Comparison of ENCODE assay signal across 19 cellular contexts in the genomic region with DNA sequence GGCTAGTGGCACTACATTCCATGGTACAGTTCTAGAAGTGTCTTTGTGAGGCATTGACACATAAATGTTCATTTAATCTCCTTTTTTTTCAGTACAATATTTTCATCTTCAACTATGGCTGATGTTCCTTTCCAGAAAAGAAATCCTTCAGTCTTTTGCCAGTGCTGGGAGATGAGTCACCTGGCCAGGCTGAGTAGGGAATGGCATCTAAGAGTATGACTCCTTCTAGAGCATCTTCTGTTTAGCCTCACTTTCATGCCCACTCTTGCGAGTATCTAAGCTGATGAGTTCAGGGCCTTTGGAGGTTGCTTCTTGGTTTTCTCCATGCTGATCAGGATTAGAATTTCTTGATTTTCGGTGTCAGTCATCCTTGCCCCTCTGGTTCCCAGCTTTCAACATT.
"Had no signal": no experiment of that assay in that cellular context is flagged by ENCODE, and none has a peak within 500 bp of the region (broad histone marks: within the 10 kb centered on the region; RNA-seq: fewer than 3 reads in every experiment).

No MANE protein-coding gene starts in this region.

- H3K4me1 ChIP-seq: adrenal gland, colonic mucosa, tibial nerve had no signal

- H3K36me3 ChIP-seq: adrenal gland, colonic mucosa, tibial nerve had no signal

- H3K36me3 Mint-ChIP-seq: activated naive CD4-positive, alpha-beta T cell treated with anti-CD3 and anti-CD28 coated beads, Interleukin-2, amount 50 U/mL, for 24 hours had no signal

- H3K4me1 Mint-ChIP-seq: activated naive CD4-positive, alpha-beta T cell treated with anti-CD3 and anti-CD28 coated beads, Interleukin-2, amount 50 U/mL, for 24 hours; naive thymus-derived CD8-positive, alpha-beta T cell had no signal

- H3K27ac ChIP-seq: adrenal gland, colonic mucosa, skin epidermis, tibial nerve had no signal

- H3K27me3 ChIP-seq: adrenal gland, colonic mucosa, tibial nerve had no signal

- H3K4me3 Mint-ChIP-seq: activated CD8-positive, alpha-beta T cell treated with anti-CD3 and anti-CD28 coated beads, Interleukin-2, amount 10 ng/mL, durations not matched to agents 7 days and 5 days; activated naive CD4-positive, alpha-beta T cell treated with anti-CD3 and anti-CD28 coated beads, Interleukin-2, amount 50 U/mL, for 24 hours; naive thymus-derived CD8-positive, alpha-beta T cell; T-helper 1 cell treated with Interleukin-12 subunit alpha and Interleukin-12 subunit beta and Interleukin-4 antibody, amounts not matched to agents 30 μg/mL and 1 μg/mL, for 36 hours had no signal

- DNase-seq: activated CD4-positive, alpha-beta T cell treated with anti-CD3 and anti-CD28 coated beads for 4 hours; activated CD8-positive, alpha-beta memory T cell treated with anti-CD3 and anti-CD28 coated beads, Interleukin-2, amount 50 U/mL, for 4 hours; activated CD8-positive, alpha-beta T cell treated with anti-CD3 and anti-CD28 coated beads, Interleukin-2, amount 10 ng/mL, durations not matched to agents 7 days and 5 days; activated effector memory CD4-positive, alpha-beta T cell treated with anti-CD3 and anti-CD28 coated beads, Interleukin-2, amount 50 U/mL, for 16 hours; activated T-cell treated with anti-CD3 and anti-CD28 coated beads, Interleukin-2, amount 50 U/mL, for 48 hours; central memory CD4-positive, alpha-beta T cell; colonic mucosa; hippocampal formation; left ventricle myocardium superior; mesenchymal stem cell; naive thymus-derived CD8-positive, alpha-beta T cell; stimulated activated CD4-positive, alpha-beta T cell treated with anti-CD3 and anti-CD28 coated beads, Interleukin-4, amount 100 ng/mL, for 24 hours; stimulated activated naive CD4-positive, alpha-beta T cell had no signal

- H3K9me3 Mint-ChIP-seq: activated naive CD4-positive, alpha-beta T cell treated with anti-CD3 and anti-CD28 coated beads, Interleukin-2, amount 50 U/mL, for 24 hours; naive thymus-derived CD8-positive, alpha-beta T cell; T-helper 1 cell treated with Interleukin-12 subunit alpha and Interleukin-12 subunit beta and Interleukin-4 antibody, amounts not matched to agents 30 μg/mL and 1 μg/mL, for 36 hours had no signal

- ATAC-seq: activated CD8-positive, alpha-beta T cell treated with anti-CD3 and anti-CD28 coated beads, Interleukin-2, amount 10 ng/mL, durations not matched to agents 7 days and 5 days; esophagus mucosa; left ventricle myocardium superior; naive thymus-derived CD8-positive, alpha-beta T cell had no signal

- H3K9me3 ChIP-seq: adrenal gland, colonic mucosa, tibial nerve had no signal

- H3K4me3 ChIP-seq: adrenal gland, colonic mucosa, skin epidermis, tibial nerve had no signal

- H3K27ac Mint-ChIP-seq: activated CD8-positive, alpha-beta T cell treated with anti-CD3 and anti-CD28 coated beads, Interleukin-2, amount 10 ng/mL, durations not matched to agents 7 days and 5 days; activated naive CD4-positive, alpha-beta T cell treated with anti-CD3 and anti-CD28 coated beads, Interleukin-2, amount 50 U/mL, for 24 hours; naive thymus-derived CD8-positive, alpha-beta T cell; T-helper 1 cell treated with Interleukin-12 subunit alpha and Interleukin-12 subunit beta and Interleukin-4 antibody, amounts not matched to agents 30 μg/mL and 1 μg/mL, for 36 hours had no signal
